In the genomic region with DNA sequence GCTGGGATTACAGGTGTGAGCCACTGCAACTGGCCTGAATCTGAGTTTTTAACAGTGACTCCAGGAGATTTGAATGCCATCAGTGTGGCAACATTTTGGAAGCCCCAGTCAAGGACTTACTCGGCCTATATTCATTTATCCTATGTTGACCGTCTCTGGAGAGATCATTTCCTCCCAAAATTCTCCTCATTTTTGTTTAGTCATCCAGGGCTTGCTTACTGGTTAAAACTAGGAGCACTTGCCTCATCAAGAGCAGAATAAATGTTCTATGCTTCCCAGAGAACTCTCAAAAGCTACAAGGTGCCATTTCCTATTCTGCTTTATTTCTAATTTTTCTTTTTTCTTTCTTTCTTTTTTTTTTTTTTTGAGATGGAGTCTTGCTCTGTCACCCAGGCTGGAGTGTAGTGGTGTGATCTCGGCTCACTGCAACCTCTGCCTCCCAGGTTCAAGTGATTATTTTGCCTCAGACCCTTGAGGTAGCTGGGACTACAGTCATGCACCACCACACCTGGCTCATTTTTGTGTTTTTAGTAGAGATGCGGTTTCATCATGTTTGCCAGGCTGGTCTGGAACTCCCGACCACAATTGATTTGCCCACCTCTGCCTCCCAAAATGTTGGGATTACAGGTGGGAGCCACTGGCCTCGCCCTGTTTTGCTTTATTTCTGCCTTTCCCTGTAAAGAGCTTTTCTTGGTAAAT, we compare ENCODE assay signal across 23 cellular contexts. TPM values are rescaled to one million over a fixed set of nuclear protein-coding genes. Genes with fewer than 3 reads are reported as not detected.
"Had no signal": no experiment of that assay in that cellular context is flagged by ENCODE, and none has a peak within 500 bp of the region (broad histone marks: within the 10 kb centered on the region; RNA-seq: fewer than 3 reads in every experiment).

No MANE protein-coding gene starts in this region.

- H3K27ac Mint-ChIP-seq: activated B cell treated with CpG ODN at 0.5 μM for 24 hours; activated CD4-positive, alpha-beta T cell treated with anti-CD3 and anti-CD28 coated beads, Interleukin-2, amount 10 ng/mL, durations not matched to agents 24 days and 14 days; activated CD8-positive, alpha-beta T cell treated with anti-CD3 and anti-CD28 coated beads, Interleukin-2, amount 10 ng/mL, durations not matched to agents 7 days and 5 days; activated naive CD8-positive, alpha-beta T cell; mesothelial cell of epicardium; stimulated activated naive CD8-positive, alpha-beta T cell treated with anti-CD3 and anti-CD28 coated beads, Interleukin-15, Interleukin-2, amounts not matched to agents 100 ng/mL and 50 ng/mL, for 24 hours had no signal

- H3K27ac ChIP-seq: body of pancreas, sigmoid colon, spleen, testis had no signal

- DNase-seq: activated B cell treated with CpG ODN at 0.5 μM for 24 hours; activated CD4-positive, alpha-beta T cell treated with anti-CD3 and anti-CD28 coated beads, Interleukin-2, amount 10 ng/mL, durations not matched to agents 24 days and 14 days; activated CD8-positive, alpha-beta memory T cell treated with anti-CD3 and anti-CD28 coated beads, Interleukin-2, amount 50 U/mL, for 4 hours; activated CD8-positive, alpha-beta T cell treated with anti-CD3 and anti-CD28 coated beads, Interleukin-2, amount 10 ng/mL, durations not matched to agents 7 days and 5 days; activated effector memory CD4-positive, alpha-beta T cell treated with anti-CD3 and anti-CD28 coated beads, Interleukin-2, amount 50 U/mL, for 16 hours; activated T-cell treated with anti-CD3 and anti-CD28 coated beads, Interleukin-2, amount 50 U/mL, for 48 hours; amniotic stem cell; body of pancreas; central memory CD4-positive, alpha-beta T cell; cortex of kidney; effector CD4-positive, alpha-beta T cell; foreskin melanocyte; head of caudate nucleus; left cardiac atrium; sigmoid colon; spleen; T-helper 2 cell; testis had no signal

- H3K27me3 Mint-ChIP-seq: activated naive CD8-positive, alpha-beta T cell had no signal

- H3K4me3 ChIP-seq: body of pancreas, lung, sigmoid colon, spleen, testis had no signal

- H3K9me3 Mint-ChIP-seq: activated B cell treated with CpG ODN at 0.5 μM for 24 hours; stimulated activated naive CD8-positive, alpha-beta T cell treated with anti-CD3 and anti-CD28 coated beads, Interleukin-15, Interleukin-2, amounts not matched to agents 100 ng/mL and 50 ng/mL, for 24 hours had no signal

- H3K4me3 Mint-ChIP-seq: activated B cell treated with CpG ODN at 0.5 μM for 24 hours; activated CD4-positive, alpha-beta T cell treated with anti-CD3 and anti-CD28 coated beads, Interleukin-2, amount 10 ng/mL, durations not matched to agents 24 days and 14 days; activated CD8-positive, alpha-beta T cell treated with anti-CD3 and anti-CD28 coated beads, Interleukin-2, amount 10 ng/mL, durations not matched to agents 7 days and 5 days; activated naive CD8-positive, alpha-beta T cell; mesothelial cell of epicardium; stimulated activated naive CD8-positive, alpha-beta T cell treated with anti-CD3 and anti-CD28 coated beads, Interleukin-15, Interleukin-2, amounts not matched to agents 100 ng/mL and 50 ng/mL, for 24 hours had no signal

- ATAC-seq: activated CD8-positive, alpha-beta T cell treated with anti-CD3 and anti-CD28 coated beads, Interleukin-2, amount 10 ng/mL, durations not matched to agents 7 days and 5 days; body of pancreas; left cardiac atrium had no signal

- H3K27me3 ChIP-seq: body of pancreas, sigmoid colon, spleen, testis had no signal

- FAIRE-seq: urothelium cell line had no signal

- H3K9me3 ChIP-seq: body of pancreas, sigmoid colon, spleen, testis had no signal

- H3K36me3 ChIP-seq: sigmoid colon, spleen had no signal

- H3K36me3 Mint-ChIP-seq: activated naive CD8-positive, alpha-beta T cell; mesothelial cell of epicardium had no signal

RNA-seq across cellular contexts. Expression of gene ZNF311, which starts 57.9 kb away (rescaled TPM):
- total RNA-seq: body of pancreas had no signal
